ENCODE assay signal across 8 cellular contexts in the genomic region with DNA sequence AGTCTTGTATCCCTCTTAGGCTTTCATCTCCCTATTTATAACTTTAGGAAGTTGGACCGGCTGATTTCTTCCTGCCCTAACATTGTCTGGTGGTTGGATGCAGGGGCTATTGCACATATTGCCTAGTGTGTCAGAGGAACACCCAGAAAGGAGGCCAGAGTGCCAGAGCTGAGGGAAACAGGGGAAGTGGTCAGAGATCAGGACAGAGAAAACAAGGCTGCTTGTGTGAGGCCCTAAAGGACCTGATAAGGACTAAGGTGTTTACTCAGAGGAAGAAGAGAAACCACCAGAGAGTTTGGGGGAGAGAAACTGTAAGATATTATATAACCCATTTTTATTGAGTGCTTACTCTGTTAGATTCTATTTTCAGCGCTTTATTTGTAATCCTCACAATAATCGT. TPM values are rescaled to one million over a fixed set of nuclear protein-coding genes. Genes with fewer than 3 reads are reported as not detected.
DNase-seq lines count a peak whose midpoint lies in the region; ATAC-seq and TF ChIP-seq lines count a peak whose summit lies in the region.

No MANE protein-coding gene starts in this region.

- H3K36me3 ChIP-seq in MM.1S (replicated peaks; ENCODE audit: insufficient read depth, low read length): no peaks in the 10 kb centered on the region

- no peaks in the 10 kb centered on the region for H3K9me3 ChIP-seq in MM.1S (replicated peaks; ENCODE audit: insufficient read depth, low read length)

- H3K27ac ChIP-seq in MM.1S (ENCODE audit: low read length): no peak overlapping the region

- H3K9ac ChIP-seq in MM.1S (ENCODE audit: low read length): no peak overlapping the region

- no peak overlapping the region for H3K4me3 ChIP-seq in MM.1S (ENCODE audit: low read length)

- H3K27me3 ChIP-seq in MM.1S (replicated peaks; ENCODE audit: insufficient read depth, low read length): no peaks in the 10 kb centered on the region

- no peaks in the 10 kb centered on the region for H3F3A ChIP-seq in MM.1S (ENCODE audit: insufficient read depth, low read length)

- TF ChIP-seq CTCF in MM.1S (IDR thresholded peaks at IDR 0.05; ENCODE audit: low read length): no peak

- H3K4me2 ChIP-seq in MM.1S (ENCODE audit: low read depth, low read length): no peak overlapping the region

- H3K36me3 Mint-ChIP-seq in stimulated activated effector memory CD8-positive, alpha-beta T cell treated with anti-CD3 and anti-CD28 coated beads, Interleukin-12 subunit alpha, Interleukin-12 subunit beta, amount 100 ng/mL, for 72 hours: no peaks in the 10 kb centered on the region

- ATAC-seq in GM19463 (IDR thresholded peaks at IDR 0.05; ENCODE audit: unreplicated experiment) (peak; percentile 78), GM21786 (IDR thresholded peaks at IDR 0.05; ENCODE audit: unreplicated experiment) (no peak)
- ATAC-seq in stimulated activated effector memory CD8-positive, alpha-beta T cell treated with anti-CD3 and anti-CD28 coated beads, Interleukin-12 subunit alpha, Interleukin-12 subunit beta, amount 100 ng/mL, for 72 hours: peak; percentile 64

- H4K20me1 ChIP-seq in MM.1S (ENCODE audit: insufficient read depth, low read length): no peaks in the 10 kb centered on the region

- H3K79me2 ChIP-seq in MM.1S (ENCODE audit: low read length): no peaks in the 10 kb centered on the region

- no peaks in the 10 kb centered on the region for H3K4me1 ChIP-seq in MM.1S (ENCODE audit: low read length)

- H3K9me3 Mint-ChIP-seq in stimulated activated effector memory CD8-positive, alpha-beta T cell treated with anti-CD3 and anti-CD28 coated beads, Interleukin-12 subunit alpha, Interleukin-12 subunit beta, amount 100 ng/mL, for 72 hours: no peaks in the 10 kb centered on the region

- DNase-seq in MM.1S (peak; percentile 12), dermis microvascular lymphatic vessel endothelial cell (ENCODE audit: low read depth in 2 of 2) (peak; percentile 27 to 75), nucleus accumbens (lab: John Stamatoyannopoulos, UW) (no peak), AG08396 (ENCODE audit: low spot score) (no peak), NCI-H128 (lab: John Stamatoyannopoulos, UW; ENCODE audit: unreplicated experiment) (no peak)
- no peak for DNase-seq in stimulated activated effector memory CD8-positive, alpha-beta T cell treated with anti-CD3 and anti-CD28 coated beads, Interleukin-12 subunit alpha, Interleukin-12 subunit beta, amount 100 ng/mL, for 72 hours (ENCODE audit: low spot score in 2 of 2)

- peaks cover 18% of the 10 kb centered on the region for H3K4me1 Mint-ChIP-seq in stimulated activated effector memory CD8-positive, alpha-beta T cell treated with anti-CD3 and anti-CD28 coated beads, Interleukin-12 subunit alpha, Interleukin-12 subunit beta, amount 100 ng/mL, for 72 hours

- peak overlapping the region; percentile 55 for H3K27ac Mint-ChIP-seq in stimulated activated effector memory CD8-positive, alpha-beta T cell treated with anti-CD3 and anti-CD28 coated beads, Interleukin-12 subunit alpha, Interleukin-12 subunit beta, amount 100 ng/mL, for 72 hours

- no peaks in the 10 kb centered on the region for H3K9me2 ChIP-seq in MM.1S (replicated peaks; ENCODE audit: insufficient read depth, low read length)

- H3K4me3 Mint-ChIP-seq in stimulated activated effector memory CD8-positive, alpha-beta T cell treated with anti-CD3 and anti-CD28 coated beads, Interleukin-12 subunit alpha, Interleukin-12 subunit beta, amount 100 ng/mL, for 72 hours: no peak overlapping the region

- no peak overlapping the region for H2AFZ ChIP-seq in MM.1S (ENCODE audit: low read length)

RNA-seq across cellular contexts. Expression of a gene that starts 53.9 kb away (rescaled TPM):
- total RNA-seq in dermis microvascular lymphatic vessel endothelial cell: 15.8 and 21.9 TPM in 2 replicates

Comparison
In these comparisons a context has a peak if more than half of its experiments do, and no peak if none do; other contexts are left out.
1. DNase-seq: peak in MM.1S (single experiment) and dermis microvascular lymphatic vessel endothelial cell (2 of 2); none in stimulated activated effector memory CD8-positive, alpha-beta T cell treated with anti-CD3 and anti-CD28 coated beads, Interleukin-12 subunit alpha, Interleukin-12 subunit beta, amount 100 ng/mL, for 72 hours (0 of 2), nucleus accumbens (0 of 56), AG08396 (single experiment) and NCI-H128 (single experiment).